Comparison of ENCODE assay signal across 1 cellular context in the genomic region with DNA sequence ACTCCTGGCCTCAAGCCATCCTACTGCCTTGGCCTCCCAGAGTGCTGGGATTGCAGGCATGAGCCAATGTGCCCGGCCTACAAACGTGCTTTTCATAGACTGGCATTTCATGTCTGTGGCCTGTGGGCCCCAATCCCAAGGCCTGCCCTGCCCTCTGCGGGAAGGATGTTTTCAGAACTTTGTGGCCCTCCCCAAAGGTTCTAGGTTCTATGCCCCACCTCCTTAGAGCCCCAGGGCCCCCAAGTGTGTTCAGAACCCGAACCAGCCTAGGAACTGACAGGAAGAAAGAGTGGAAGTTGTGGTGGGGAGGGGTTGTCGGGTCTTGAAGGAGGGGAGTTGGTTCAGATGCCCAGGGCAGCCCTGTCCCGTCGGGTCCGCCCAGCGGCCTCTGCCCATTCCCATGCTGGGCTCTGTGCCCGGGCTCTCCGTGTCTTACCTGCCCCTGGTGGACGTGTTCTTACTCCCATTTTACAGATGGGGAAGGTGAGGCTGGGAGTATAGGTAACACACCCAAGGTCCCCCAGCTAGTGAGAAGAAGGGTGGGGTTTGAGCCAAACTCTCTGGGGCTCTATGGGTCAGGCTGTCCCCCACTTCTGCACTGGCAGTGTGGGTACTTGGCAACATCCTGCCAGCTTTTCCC.
TF ChIP-seq lines count a peak whose summit lies in the region.

No MANE protein-coding gene starts in this region.

TF ChIP-seq in H1, 55 proteins besides CTCF, POLR2A, EP300 and RAD21 (continued from another document):
- TF ChIP-seq CHD2 (IDR thresholded peaks at IDR 0.05; ENCODE audit: low read length): no peak
- TF ChIP-seq KDM4A (IDR thresholded peaks at IDR 0.05; ENCODE audit: low read depth, low read length, severe bottlenecking): no peak
- peak; percentile 31; the same call in 1 of the 2 replicates for TF ChIP-seq KDM1A (IDR thresholded peaks at IDR 0.05; ENCODE audit: borderline replicate concordance, low read length)
